1 cellular context compared by ENCODE assay signal in the genomic region with DNA sequence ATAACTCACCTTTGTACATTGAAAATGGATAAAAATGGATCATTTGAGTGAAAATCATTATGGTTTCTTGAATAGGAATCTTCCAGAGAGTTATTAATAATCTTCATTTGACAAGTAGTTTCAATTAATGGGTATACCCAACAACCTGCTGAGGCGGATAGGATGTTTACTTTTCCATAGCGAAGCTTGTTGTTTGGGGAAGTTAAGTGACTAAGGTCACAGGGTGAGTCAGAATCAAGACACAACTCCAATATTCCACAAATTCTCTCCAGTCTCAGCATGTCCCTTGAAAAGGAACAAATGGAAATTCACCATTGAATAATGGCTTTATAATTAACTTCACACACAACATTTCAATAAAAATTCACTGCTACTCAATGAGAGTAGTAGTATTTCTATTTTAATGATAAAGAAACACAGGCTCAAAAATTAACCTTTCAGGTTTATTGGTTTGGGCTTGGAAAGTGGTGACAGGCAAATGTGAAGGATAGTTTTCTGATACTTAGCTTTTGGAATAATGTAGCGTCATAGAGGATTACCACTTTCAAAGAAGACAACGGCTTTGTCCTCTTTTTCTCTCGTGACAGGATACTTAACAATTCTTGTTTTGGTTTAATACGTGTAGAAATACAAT.
TF ChIP-seq lines count a peak whose summit lies in the region.

No MANE protein-coding gene starts in this region.

TF ChIP-seq in GM23338, 12 proteins besides CTCF, POLR2A, EP300 and RAD21 (continued from another document):
- TF ChIP-seq, protein P1, sequence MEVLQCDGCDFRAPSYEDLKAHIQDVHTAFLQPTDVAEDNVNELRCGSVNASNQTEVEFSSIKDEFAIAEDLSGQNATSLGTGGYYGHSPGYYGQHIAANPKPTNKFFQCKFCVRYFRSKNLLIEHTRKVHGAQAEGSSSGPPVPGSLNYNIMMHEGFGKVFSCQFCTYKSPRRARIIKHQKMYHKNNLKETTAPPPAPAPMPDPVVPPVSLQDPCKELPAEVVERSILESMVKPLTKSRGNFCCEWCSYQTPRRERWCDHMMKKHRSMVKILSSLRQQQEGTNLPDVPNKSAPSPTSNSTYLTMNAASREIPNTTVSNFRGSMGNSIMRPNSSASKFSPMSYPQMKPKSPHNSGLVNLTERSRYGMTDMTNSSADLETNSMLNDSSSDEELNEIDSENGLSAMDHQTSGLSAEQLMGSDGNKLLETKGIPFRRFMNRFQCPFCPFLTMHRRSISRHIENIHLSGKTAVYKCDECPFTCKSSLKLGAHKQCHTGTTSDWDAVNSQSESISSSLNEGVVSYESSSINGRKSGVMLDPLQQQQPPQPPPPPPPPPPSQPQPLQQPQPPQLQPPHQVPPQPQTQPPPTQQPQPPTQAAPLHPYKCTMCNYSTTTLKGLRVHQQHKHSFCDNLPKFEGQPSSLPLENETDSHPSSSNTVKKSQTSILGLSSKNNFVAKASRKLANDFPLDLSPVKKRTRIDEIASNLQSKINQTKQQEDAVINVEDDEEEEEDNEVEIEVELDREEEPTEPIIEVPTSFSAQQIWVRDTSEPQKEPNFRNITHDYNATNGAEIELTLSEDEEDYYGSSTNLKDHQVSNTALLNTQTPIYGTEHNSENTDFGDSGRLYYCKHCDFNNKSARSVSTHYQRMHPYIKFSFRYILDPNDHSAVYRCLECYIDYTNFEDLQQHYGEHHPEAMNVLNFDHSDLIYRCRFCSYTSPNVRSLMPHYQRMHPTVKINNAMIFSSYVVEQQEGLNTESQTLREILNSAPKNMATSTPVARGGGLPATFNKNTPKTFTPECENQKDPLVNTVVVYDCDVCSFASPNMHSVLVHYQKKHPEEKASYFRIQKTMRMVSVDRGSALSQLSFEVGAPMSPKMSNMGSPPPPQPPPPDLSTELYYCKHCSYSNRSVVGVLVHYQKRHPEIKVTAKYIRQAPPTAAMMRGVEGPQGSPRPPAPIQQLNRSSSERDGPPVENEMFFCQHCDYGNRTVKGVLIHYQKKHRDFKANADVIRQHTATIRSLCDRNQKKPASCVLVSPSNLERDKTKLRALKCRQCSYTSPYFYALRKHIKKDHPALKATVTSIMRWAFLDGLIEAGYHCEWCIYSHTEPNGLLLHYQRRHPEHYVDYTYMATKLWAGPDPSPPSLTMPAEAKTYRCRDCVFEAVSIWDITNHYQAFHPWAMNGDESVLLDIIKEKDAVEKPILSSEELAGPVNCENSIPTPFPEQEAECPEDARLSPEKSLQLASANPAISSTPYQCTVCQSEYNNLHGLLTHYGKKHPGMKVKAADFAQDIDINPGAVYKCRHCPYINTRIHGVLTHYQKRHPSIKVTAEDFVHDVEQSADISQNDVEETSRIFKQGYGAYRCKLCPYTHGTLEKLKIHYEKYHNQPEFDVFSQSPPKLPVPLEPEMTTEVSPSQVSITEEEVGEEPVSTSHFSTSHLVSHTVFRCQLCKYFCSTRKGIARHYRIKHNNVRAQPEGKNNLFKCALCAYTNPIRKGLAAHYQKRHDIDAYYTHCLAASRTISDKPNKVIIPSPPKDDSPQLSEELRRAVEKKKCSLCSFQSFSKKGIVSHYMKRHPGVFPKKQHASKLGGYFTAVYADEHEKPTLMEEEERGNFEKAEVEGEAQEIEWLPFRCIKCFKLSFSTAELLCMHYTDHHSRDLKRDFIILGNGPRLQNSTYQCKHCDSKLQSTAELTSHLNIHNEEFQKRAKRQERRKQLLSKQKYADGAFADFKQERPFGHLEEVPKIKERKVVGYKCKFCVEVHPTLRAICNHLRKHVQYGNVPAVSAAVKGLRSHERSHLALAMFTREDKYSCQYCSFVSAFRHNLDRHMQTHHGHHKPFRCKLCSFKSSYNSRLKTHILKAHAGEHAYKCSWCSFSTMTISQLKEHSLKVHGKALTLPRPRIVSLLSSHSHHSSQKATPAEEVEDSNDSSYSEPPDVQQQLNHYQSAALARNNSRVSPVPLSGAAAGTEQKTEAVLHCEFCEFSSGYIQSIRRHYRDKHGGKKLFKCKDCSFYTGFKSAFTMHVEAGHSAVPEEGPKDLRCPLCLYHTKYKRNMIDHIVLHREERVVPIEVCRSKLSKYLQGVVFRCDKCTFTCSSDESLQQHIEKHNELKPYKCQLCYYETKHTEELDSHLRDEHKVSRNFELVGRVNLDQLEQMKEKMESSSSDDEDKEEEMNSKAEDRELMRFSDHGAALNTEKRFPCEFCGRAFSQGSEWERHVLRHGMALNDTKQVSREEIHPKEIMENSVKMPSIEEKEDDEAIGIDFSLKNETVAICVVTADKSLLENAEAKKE (CRISPR knock-in tag; IDR thresholded peaks at IDR 0.05): no peak
- TF ChIP-seq ZNF114 (CRISPR knock-in tag; IDR thresholded peaks at IDR 0.05) (no peak), EZH2phosphoT487 (IDR thresholded peaks at IDR 0.05; ENCODE audit: unreplicated experiment) (no peak)
